ENCODE assay signal across 3 cellular contexts in genomic region chr15:68382286-68383007, GRCh38.
TF ChIP-seq lines count a peak whose summit lies in the region.

No MANE protein-coding gene starts in this region.

TF ChIP-seq in IMR-90, 13 proteins besides CTCF, POLR2A, EP300 and RAD21:
- no peak for TF ChIP-seq NFE2L2 (IDR thresholded peaks at IDR 0.05; ENCODE audit: low read depth, low read length)
- no peak for TF ChIP-seq CHD1 (IDR thresholded peaks at IDR 0.05; ENCODE audit: low read depth, low read length)
- peak; percentile 41; the same call in 1 of the 2 replicates for TF ChIP-seq FOS (IDR thresholded peaks at IDR 0.05; ENCODE audit: low read depth, low read length)
- TF ChIP-seq MAFK (IDR thresholded peaks at IDR 0.05; ENCODE audit: low read depth, low read length): no peak
- no peak for TF ChIP-seq SMC3 (IDR thresholded peaks at IDR 0.05; ENCODE audit: low read depth, low read length)

TF ChIP-seq in endothelial cell of umbilical vein, 7 proteins besides CTCF, POLR2A, EP300 and RAD21:
- TF ChIP-seq GATA2 (IDR thresholded peaks at IDR 0.05; ENCODE audit: insufficient read depth, insufficient read length, low read depth, low read length) (no peak), POLR2AphosphoS5 (IDR thresholded peaks at IDR 0.05; ENCODE audit: insufficient read depth, low read depth, low read length) (no peak)

TF ChIP-seq in HEK293T, 16 proteins besides CTCF, POLR2A, EP300 and RAD21:
- no peak for TF ChIP-seq SP1 (IDR thresholded peaks at IDR 0.05)
